8 cellular contexts compared by ENCODE assay signal in genomic region chr3:129596194-129597086, GRCh38.
A peak's percentile ranks its signal among the peaks of the same experiment; 100 is the strongest.
DNase-seq lines count a peak whose midpoint lies in the region; ATAC-seq, FAIRE-seq and TF ChIP-seq lines count a peak whose summit lies in the region.

No MANE protein-coding gene starts in this region.

- POLR2A ChIA-PET in AG04449 (lab: Yijun Ruan, JAX): interaction anchor here (0.7 to 2.0 kb wide), 5 partner anchors 9 to 106 kb away, joined by 3 to 11 read pairs (median 4); partner anchors contain the start of gene PLXND1

- in situ Hi-C loops in brain microvascular endothelial cell (cut with HindIII; ENCODE audit: low pct_ligation_motif_present, low sequenced_read_pairs): no loop called here

- H3K27ac ChIP-seq in brain microvascular endothelial cell: peak overlapping the region; percentile 92

- TF ChIP-seq CTCF in AG04449 (IDR thresholded peaks at IDR 0.05; ENCODE audit: insufficient read depth, low read length, missing control alignments) (no peak), brain microvascular endothelial cell (IDR thresholded peaks at IDR 0.05; ENCODE audit: low read depth, low read length, missing control alignments) (peak; percentile 18)

- H3K4me3 Mint-ChIP-seq in stimulated activated effector memory CD8-positive, alpha-beta T cell treated with anti-CD3 and anti-CD28 coated beads, Interleukin-12 subunit alpha, Interleukin-12 subunit beta, amount 100 ng/mL, for 72 hours: no peak overlapping the region

- CTCF ChIA-PET in AG04449 (lab: Yijun Ruan, JAX): interaction anchor here (0.9 to 4.3 kb wide), 8 partner anchors 9 to 228 kb away, joined by 3 to 19 read pairs (median 3); partner anchors contain the start of gene PLXND1

- peak; percentile 45 for ATAC-seq in stimulated activated effector memory CD8-positive, alpha-beta T cell treated with anti-CD3 and anti-CD28 coated beads, Interleukin-12 subunit alpha, Interleukin-12 subunit beta, amount 100 ng/mL, for 72 hours
- no peak for ATAC-seq in GM18861 (IDR thresholded peaks at IDR 0.05; ENCODE audit: unreplicated experiment)
- no peak for ATAC-seq in HG03135 (IDR thresholded peaks at IDR 0.05; ENCODE audit: unreplicated experiment)

- H3K9me3 Mint-ChIP-seq in stimulated activated effector memory CD8-positive, alpha-beta T cell treated with anti-CD3 and anti-CD28 coated beads, Interleukin-12 subunit alpha, Interleukin-12 subunit beta, amount 100 ng/mL, for 72 hours: no peaks in the 10 kb centered on the region

- DNase-seq in AG04449 (ENCODE audit: low read depth, low spot score) (peak; percentile 81), HTR-8/SVneo (ENCODE audit: insufficient read length, low spot score) (no peak), brain microvascular endothelial cell (peak; percentile 94), islet precursor cell (peak; percentile 79)
- no peak for DNase-seq in stimulated activated effector memory CD8-positive, alpha-beta T cell treated with anti-CD3 and anti-CD28 coated beads, Interleukin-12 subunit alpha, Interleukin-12 subunit beta, amount 100 ng/mL, for 72 hours (ENCODE audit: low spot score in 2 of 2)
- DNase-seq in stimulated activated CD4-positive, alpha-beta T cell treated with anti-CD3 and anti-CD28 coated beads, Interleukin-15, amount 100 ng/mL, for 24 hours: no peak

- H3K27me3 ChIP-seq in brain microvascular endothelial cell (replicated peaks): no peaks in the 10 kb centered on the region

- peak; percentile 23 for FAIRE-seq in HTR-8/SVneo (lab: Jason Lieb, UNC)

- no peak overlapping the region for H3K27ac Mint-ChIP-seq in stimulated activated effector memory CD8-positive, alpha-beta T cell treated with anti-CD3 and anti-CD28 coated beads, Interleukin-12 subunit alpha, Interleukin-12 subunit beta, amount 100 ng/mL, for 72 hours

- peaks cover 72% of the 10 kb centered on the region for H3K4me1 Mint-ChIP-seq in stimulated activated effector memory CD8-positive, alpha-beta T cell treated with anti-CD3 and anti-CD28 coated beads, Interleukin-12 subunit alpha, Interleukin-12 subunit beta, amount 100 ng/mL, for 72 hours

- peaks cover 12% of the 10 kb centered on the region for H3K36me3 Mint-ChIP-seq in stimulated activated effector memory CD8-positive, alpha-beta T cell treated with anti-CD3 and anti-CD28 coated beads, Interleukin-12 subunit alpha, Interleukin-12 subunit beta, amount 100 ng/mL, for 72 hours

- H3K4me3 ChIP-seq in AG04449 (ENCODE audit: low read depth, low read length): peak overlapping the region; percentile 29
- peak overlapping the region; percentile 17 for H3K4me3 ChIP-seq in brain microvascular endothelial cell (ENCODE audit: low read depth, low read length)

- no peaks in the 10 kb centered on the region for H3K36me3 ChIP-seq in brain microvascular endothelial cell (replicated peaks)

Comparison
In these comparisons a context has a peak if more than half of its experiments do, and no peak if none do; other contexts are left out.
1. DNase-seq: peak in AG04449 (single experiment), brain microvascular endothelial cell (single experiment) and islet precursor cell (single experiment); none in HTR-8/SVneo (single experiment), stimulated activated effector memory CD8-positive, alpha-beta T cell treated with anti-CD3 and anti-CD28 coated beads, Interleukin-12 subunit alpha, Interleukin-12 subunit beta, amount 100 ng/mL, for 72 hours (0 of 2) and stimulated activated CD4-positive, alpha-beta T cell treated with anti-CD3 and anti-CD28 coated beads, Interleukin-15, amount 100 ng/mL, for 24 hours (single experiment).